Comparison of ENCODE assay signal across 19 cellular contexts in the genomic region with DNA sequence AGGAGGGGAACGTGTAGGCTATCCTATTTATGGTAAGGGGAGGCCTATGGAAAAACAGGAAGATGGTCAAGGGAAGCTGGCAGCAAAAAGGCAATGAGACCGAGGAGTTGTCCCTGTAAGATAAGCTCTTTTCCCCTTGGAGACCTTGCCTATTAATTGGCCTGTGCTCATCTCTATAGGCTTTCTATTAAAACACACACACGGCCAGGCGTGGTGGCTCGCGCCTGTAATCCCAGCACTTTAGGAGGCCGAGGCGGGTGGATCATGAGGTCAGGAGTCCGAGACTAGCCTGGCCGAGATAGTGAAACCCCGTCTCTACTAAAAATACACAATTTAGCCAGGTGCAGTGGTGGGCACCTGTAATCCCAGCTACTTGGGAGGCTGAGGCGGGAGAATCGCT. TPM values are rescaled to one million over a fixed set of nuclear protein-coding genes. Genes with fewer than 3 reads are reported as not detected.
DNase-seq lines count a peak whose midpoint lies in the region; ATAC-seq, FAIRE-seq and TF ChIP-seq lines count a peak whose summit lies in the region.
"Had no signal": no experiment of that assay in that cellular context is flagged by ENCODE, and none has a peak within 500 bp of the region (broad histone marks: within the 10 kb centered on the region; RNA-seq: fewer than 3 reads in every experiment).

No MANE protein-coding gene starts in this region.

- peak overlapping the region; percentile 92 for H3K4me2 ChIP-seq in A549
- no peak overlapping the region for H3K4me2 ChIP-seq in IMR-90 (ENCODE audit: low read depth, low read length)

- H3K18ac ChIP-seq in IMR-90 (ENCODE audit: low read depth, low read length): peak overlapping the region; percentile 49; the same call in 1 of the 2 replicates

- H3K4me1 Mint-ChIP-seq in nephron: peaks cover 57% of the 10 kb centered on the region
- peaks cover 8% of the 10 kb centered on the region for H3K4me1 Mint-ChIP-seq in T-helper 17 cell

- H2AK9ac ChIP-seq in IMR-90 (replicated peaks; ENCODE audit: low read depth, low read length, poor library complexity): no peak overlapping the region

- no peak for FAIRE-seq in A549 (lab: Jason Lieb, UNC)

- BruUV-seq in IMR-90 (replicated peaks; lab: Mats Ljungman, UMichigan): no TSS peak

- no peak overlapping the region for H3K9ac ChIP-seq in IMR-90 (ENCODE audit: low read depth, low read length)

- TF ChIP-seq CTCF in A549 (IDR thresholded peaks at IDR 0.05) (no peak), IMR-90 (conservative IDR thresholded peaks at IDR 0.05; ENCODE audit: low read depth, low read length) (no peak), esophagus squamous epithelium (IDR thresholded peaks at IDR 0.05) (no peak), nephron (IDR thresholded peaks at IDR 0.05; ENCODE audit: unreplicated experiment in 3 of 3) (no peak), GM13976 (IDR thresholded peaks at IDR 0.05; ENCODE audit: borderline replicate concordance, control extremely low read depth, extremely low read depth, insufficient read depth, missing control alignments) (no peak), GM20000 (IDR thresholded peaks at IDR 0.05; ENCODE audit: extremely low read depth, missing control alignments) (no peak)

- H3K27me3 Mint-ChIP-seq in nephron (ENCODE audit: low read depth) (peaks cover 23% of the 10 kb centered on the region), T-helper 17 cell (peaks cover 39% of the 10 kb centered on the region)

- no peak for TF ChIP-seq EP300 in A549 (IDR thresholded peaks at IDR 0.05)

- H3K36me3 Mint-ChIP-seq in nephron (ENCODE audit: low read depth) (no peaks in the 10 kb centered on the region), T-helper 17 cell (ENCODE audit: low read depth) (peaks cover 3% of the 10 kb centered on the region)

- H4K20me1 ChIP-seq in IMR-90 (ENCODE audit: insufficient read depth, low read length): peaks cover 92% of the 10 kb centered on the region

- peaks cover 50% of the 10 kb centered on the region for H3K9me1 ChIP-seq in IMR-90 (ENCODE audit: insufficient read depth, low read length)

- no peak for DNase-seq in A549 (ENCODE audit: low read depth in 1 of 2, low spot score in 1 of 2)
- no peak for DNase-seq in IMR-90
- DNase-seq in esophagus squamous epithelium (lab: John Stamatoyannopoulos, UW): no peak
- no peak for DNase-seq in GM13976 (ENCODE audit: low spot score)
- DNase-seq in T-helper 17 cell: no peak
- no peak for DNase-seq in retina
- DNase-seq in GM20000 (ENCODE audit: low spot score): no peak
- DNase-seq: activated effector memory CD4-positive, alpha-beta T cell treated with anti-CD3 and anti-CD28 coated beads, Interleukin-2, amount 50 U/mL, for 16 hours; DMS 273 treated with DMSO at 0.1 percent for 48 hours; NCI-H187; NCI-H82; ovary; SJCRH30; T-helper 2 cell had no signal

- intact Hi-C loops in IMR-90 (cut with micrococcal nuclease) (no loop called here), esophagus squamous epithelium (cut with DNase I) (no loop called here)

- ATAC-seq in A549 (no peak), IMR-90 (ENCODE audit: low read depth) (no peak), T-helper 17 cell (no peak)

- H2BK5ac ChIP-seq in IMR-90 (ENCODE audit: low read depth, low read length, poor library complexity, severe bottlenecking): peak overlapping the region; percentile 33

- peak overlapping the region; percentile 26; the same call in 1 of the 2 replicates for H4K91ac ChIP-seq in IMR-90 (ENCODE audit: insufficient read depth, low read depth, low read length)

- H3K23ac ChIP-seq in IMR-90 (ENCODE audit: low read depth, low read length): no peak overlapping the region

- H3K27me3 ChIP-seq in IMR-90 (ENCODE audit: control insufficient read depth, insufficient read depth, low read length) (no peaks in the 10 kb centered on the region), esophagus squamous epithelium (no peaks in the 10 kb centered on the region)
- H3K27me3 ChIP-seq: cardiac muscle cell, MG63, ovary, SJCRH30 had no signal

- POLR2A ChIA-PET in A549 (lab: Yijun Ruan, JAX) (interaction anchor here (0.7 kb wide), 1 partner anchor 32 kb away, joined by 4 read pairs; a partner anchor contains a TSS), IMR-90 (lab: Charles Lee; ENCODE audit: unreplicated experiment) (no interaction called here)

- TF ChIP-seq RAD21 in A549 (conservative IDR thresholded peaks at IDR 0.05 in 1 of 2, IDR thresholded peaks at IDR 0.05 in 1 of 2): no peak
- no peak for TF ChIP-seq RAD21 in IMR-90 (IDR thresholded peaks at IDR 0.05; ENCODE audit: low read length)

- no peaks in the 10 kb centered on the region for H3K9me3 Mint-ChIP-seq in nephron

- peak overlapping the region; percentile 88 to 89 for H3K27ac ChIP-seq in A549
- peak overlapping the region; percentile 26 for H3K27ac ChIP-seq in IMR-90 (ENCODE audit: insufficient read depth, low read length)
- H3K27ac ChIP-seq in esophagus squamous epithelium: peak overlapping the region in 3 of 4 donors; percentile 78 to 85 (median 80)
- H3K27ac ChIP-seq: cardiac muscle cell, HL-60 had no signal

- peak overlapping the region; percentile 35; the same call in 2 of the 3 replicates for H2BK15ac ChIP-seq in IMR-90 (ENCODE audit: low read depth, low read length)

- H3K27ac Mint-ChIP-seq in nephron (peak overlapping the region; percentile 84 to 94 (median 89)), T-helper 17 cell (no peak overlapping the region)

- H3K14ac ChIP-seq in IMR-90 (replicated peaks; ENCODE audit: low read depth, low read length): 0 out of 2 replicates have a peak overlapping the region, but pooled peaks have one; percentile 43

- H4K8ac ChIP-seq in IMR-90 (ENCODE audit: low read depth in 2 of 2, low read length in 2 of 2): peak overlapping the region in 1 of 2 experiments; percentile 17; a peak in 1 of 4 replicates

- peak overlapping the region; percentile 54 for H2BK120ac ChIP-seq in IMR-90 (ENCODE audit: low read depth, low read length)

- H4K5ac ChIP-seq in IMR-90 (ENCODE audit: low read depth, low read length): peak overlapping the region; percentile 36; the same call in 1 of the 2 replicates

- TF ChIP-seq POLR2A in A549 (IDR thresholded peaks at IDR 0.05; ENCODE audit: low read length) (no peak), IMR-90 (IDR thresholded peaks at IDR 0.05; ENCODE audit: low read depth, low read length) (no peak), esophagus squamous epithelium (IDR thresholded peaks at IDR 0.05) (no peak)

- no peak overlapping the region for H3K56ac ChIP-seq in IMR-90 (ENCODE audit: extremely low read depth, insufficient read depth, low read length)

- CTCF ChIA-PET in A549 (lab: Yijun Ruan, JAX) (interaction anchor here (1.0 to 6.0 kb wide), 7 partner anchors 13 to 336 kb away, joined by 3 to 45 read pairs (median 4); no protein-coding TSS in a partner anchor), IMR-90 (lab: Yijun Ruan, JAX) (interaction anchor here (1.7 kb wide), 1 partner anchor 10 kb away, joined by 6 read pairs; no protein-coding TSS in a partner anchor)

- peaks cover 99% of the 10 kb centered on the region for H3K4me1 ChIP-seq in A549
- H3K4me1 ChIP-seq in IMR-90 (ENCODE audit: control insufficient read depth, insufficient read depth, low read length): peaks cover 62% of the 10 kb centered on the region
- peaks cover 52 to 100% (median 86%) of the 10 kb centered on the region in 3 donors for H3K4me1 ChIP-seq in esophagus squamous epithelium

- dilution Hi-C loops in IMR-90 (cut with HindIII; ENCODE audit: low sequenced_read_pairs, unreplicated experiment): no loop called here

- H3K4ac ChIP-seq in IMR-90 (ENCODE audit: low read depth, low read length): peak overlapping the region; percentile 42

- H2BK20ac ChIP-seq in IMR-90 (ENCODE audit: low read depth, low read length): no peak overlapping the region; the same call in 1 of the 2 replicates

- H3K9me3 ChIP-seq in A549 (no peaks in the 10 kb centered on the region), IMR-90 (ENCODE audit: control insufficient read depth, insufficient read depth, low read length) (no peaks in the 10 kb centered on the region), esophagus squamous epithelium (no peaks in the 10 kb centered on the region), T-helper 17 cell (ENCODE audit: control insufficient read depth, low read length, poor library complexity, severe bottlenecking) (no peaks in the 10 kb centered on the region)
- H3K9me3 ChIP-seq: MG63, ovary, SJCRH30, thoracic aorta had no signal

- WGBS in A549 (ENCODE audit: missing lambda C conversion rate): 90% methylated on average over 13 of the region's 13 CpGs
- 96% methylated on average over 5 of the region's 13 CpGs; no CpG with 5 or more reads in 1 of the 2 experiments for WGBS in IMR-90 (ENCODE audit: extremely low coverage in 2 of 2, insufficient read length in 1 of 2), 2 experiments
- 90 to 95% methylated on average over 5 to 13 of the region's 13 CpGs for WGBS in esophagus squamous epithelium, 2 donors

- no peak overlapping the region for H2AFZ ChIP-seq in IMR-90 (replicated peaks; ENCODE audit: low read length, poor library complexity)

- no peak overlapping the region for H3K4me3 ChIP-seq in A549
- no peak overlapping the region for H3K4me3 ChIP-seq in IMR-90 (ENCODE audit: insufficient read depth, low read depth, low read length)
- no peak overlapping the region for H3K4me3 ChIP-seq in esophagus squamous epithelium
- H3K4me3 ChIP-seq: cardiac muscle cell, MG63, ovary, SJCRH30, thoracic aorta had no signal

- H3K79me1 ChIP-seq in IMR-90 (ENCODE audit: low read depth in 1 of 2, low read length in 2 of 2): peaks cover 66 to 95% of the 10 kb centered on the region in 2 experiments

- in situ Hi-C loops in IMR-90 (cut with MboI; ENCODE audit: low sequenced_read_pairs): no loop called here
- in situ Hi-C loops in GM13976 (cut with MboI; ENCODE audit: low sequenced_read_pairs, unreplicated experiment): no loop called here

- H3K36me3 ChIP-seq in IMR-90 (ENCODE audit: control insufficient read depth, insufficient read depth, low read length) (peaks cover 2% of the 10 kb centered on the region; the same call in 1 of the 2 replicates), esophagus squamous epithelium (no peaks in the 10 kb centered on the region)
- H3K36me3 ChIP-seq: cardiac muscle cell, ovary, SJCRH30, thoracic aorta had no signal

- H3K4me3 Mint-ChIP-seq in nephron: no peak overlapping the region
- no peak overlapping the region for H3K4me3 Mint-ChIP-seq in T-helper 17 cell

- peak overlapping the region; percentile 41; the same call in 1 of the 2 replicates for H2AK5ac ChIP-seq in IMR-90 (ENCODE audit: low read depth, low read length)

RNA-seq across cellular contexts. Expression of a gene that starts 32.1 kb away (rescaled TPM):
- polyA plus RNA-seq in A549 (2011; rRNA removed) (143 and 150 TPM in 2 replicates), A549 (2017; fragmentation: RNase III; extraction: RNeasy Plus Mini Kit Qiagen cat#74134 plus additional on column Dnase treatment) (111 to 128 TPM (median 122 TPM) in 3 replicates), IMR-90 (2012; rRNA removed) (103 and 120 TPM in 2 replicates)
- 60.3 and 78.5 TPM in 2 replicates for polyA plus RNA-seq in A549 (2012; cell fraction: cytosol; rRNA removed)
- polyA plus RNA-seq in A549 (2012; cell fraction: nucleus; rRNA removed): 106 and 115 TPM in 2 replicates
- 174 and 229 TPM in 2 replicates for polyA minus RNA-seq in A549 (2011; rRNA and poly(A)+ RNA removed)
- total RNA-seq in IMR-90 (2012; rRNA removed) (21.9 and 40.7 TPM in 2 replicates), esophagus squamous epithelium (100 to 1,000 TPM in 2 of 4 donors, 10 to 100 TPM in 2; 86.7 to 151 (median 105) TPM), T-helper 17 cell (1 to 10 TPM in 1 of 2 donors, under 1 TPM in 1; 0.97 to 9.1 TPM)
- 117 and 156 TPM in 2 replicates for polyA plus RNA-seq in IMR-90 (2012; cell fraction: cytosol; rRNA removed)
- 108 and 158 TPM in 2 replicates for polyA plus RNA-seq in IMR-90 (2012; cell fraction: nucleus; rRNA removed; ENCODE audit: low replicate concordance)

Comparison
In these comparisons a context has a peak if more than half of its experiments do, and no peak if none do; other contexts are left out.
1. H3K27ac ChIP-seq: peak in every context shown above with its lines; median percentile 88 in A549; 80 in esophagus squamous epithelium; 26 in IMR-90.